In genomic region chr3:197068077-197068476, GRCh38 we compare ENCODE assay signal across 14 cellular contexts.
"Had no signal": no experiment of that assay in that cellular context is flagged by ENCODE, and none has a peak within 500 bp of the region (broad histone marks: within the 10 kb centered on the region; RNA-seq: fewer than 3 reads in every experiment).

No MANE protein-coding gene starts in this region.

- H3K9me3 ChIP-seq: gastroesophageal sphincter, pancreas, suprapubic skin, upper lobe of left lung had no signal

- ATAC-seq: effector memory CD8-positive, alpha-beta T cell; gastroesophageal sphincter; left ventricle myocardium superior; pancreas; stimulated activated naive CD8-positive, alpha-beta T cell treated with anti-CD3 and anti-CD28 coated beads, Interleukin-15, Interleukin-2, amounts not matched to agents 100 U/mL and 50 U/mL, for 24 hours had no signal

- H3K4me1 ChIP-seq: gastroesophageal sphincter, pancreas, suprapubic skin, upper lobe of left lung had no signal

- H3K4me3 ChIP-seq: gastroesophageal sphincter, pancreas, suprapubic skin, upper lobe of left lung had no signal

- H3K27me3 ChIP-seq: gastroesophageal sphincter, pancreas, suprapubic skin, upper lobe of left lung had no signal

- H3K27ac ChIP-seq: epithelial cell of prostate, gastroesophageal sphincter, pancreas, suprapubic skin, upper lobe of left lung had no signal

- DNase-seq: activated CD4-positive, alpha-beta T cell treated with anti-CD3 and anti-CD28 coated beads, Interleukin-2, amount 10 ng/mL, durations not matched to agents 7 days and 5 days; activated CD4-positive, CD25-positive, alpha-beta regulatory T cell; activated effector memory CD4-positive, alpha-beta T cell treated with Interleukin-2 at 50 U/mL for 16 hours; caudate nucleus; effector memory CD8-positive, alpha-beta T cell; left ventricle myocardium superior; mesendoderm; pancreas; stimulated activated CD4-positive, alpha-beta T cell treated with anti-CD3 and anti-CD28 coated beads, Interleukin-12 subunit alpha, Interleukin-12 subunit beta, amount 100 ng/mL, for 4 hours; stimulated activated naive CD8-positive, alpha-beta T cell treated with anti-CD3 and anti-CD28 coated beads, Interleukin-15, Interleukin-2, amounts not matched to agents 100 U/mL and 50 U/mL, for 24 hours had no signal
